In genomic region chr5:101212942-101213514, GRCh38 we compare ENCODE assay signal across 14 cellular contexts.
DNase-seq lines count a peak whose midpoint lies in the region; ATAC-seq and TF ChIP-seq lines count a peak whose summit lies in the region.
"Had no signal": no experiment of that assay in that cellular context is flagged by ENCODE, and none has a peak within 500 bp of the region (broad histone marks: within the 10 kb centered on the region; RNA-seq: fewer than 3 reads in every experiment).

No MANE protein-coding gene starts in this region.

- CTCF ChIA-PET in WTC11 (lab: Charles Lee) (interaction anchor here (0.9 kb wide), 1 partner anchor 439 kb away, joined by 3 read pairs; no protein-coding TSS in a partner anchor), SK-N-SH (lab: Yijun Ruan, JAX) (no interaction called here)

- H3K27ac ChIP-seq in GM23338 (ENCODE audit: low read depth) (no peak overlapping the region), osteoblast (ENCODE audit: low read depth, low read length) (no peak overlapping the region), SK-N-SH (ENCODE audit: low read depth in 2 of 2, low read length in 1 of 2) (no peak overlapping the region)
- H3K27ac ChIP-seq: A549, BLaER1, HL-60 had no signal

- DNase-seq in GM23338 (ENCODE audit: low spot score): peak; percentile 66
- DNase-seq in WTC11 (ENCODE audit: low spot score): peak; percentile 12
- DNase-seq in iPS-NIHi7 (ENCODE audit: extremely low spot score): peak; percentile 10
- DNase-seq in osteoblast (ENCODE audit: insufficient read length, low spot score, missing footprints): peak; percentile 13
- DNase-seq in OCI-M1 (lab: John Stamatoyannopoulos, UW): no peak
- DNase-seq in SK-N-SH: no peak
- no peak for DNase-seq in AG20443 (ENCODE audit: low spot score)
- DNase-seq: Caco-2; CD8-positive, alpha-beta memory T cell; DND-41 had no signal

- H3K4me3 Mint-ChIP-seq in GM23338: no peak overlapping the region
- H3K4me3 Mint-ChIP-seq in WTC11: peak overlapping the region; percentile 44
- H3K4me3 Mint-ChIP-seq: CD8-positive, alpha-beta memory T cell had no signal

- H3K4me2 ChIP-seq in GM23338 (peak overlapping the region; percentile 62), osteoblast (ENCODE audit: insufficient read depth, low read length) (no peak overlapping the region), SK-N-SH (no peak overlapping the region)
- H3K4me2 ChIP-seq: A549, BLaER1 had no signal

- H3K9ac ChIP-seq in SK-N-SH: no peak overlapping the region
- H3K9ac ChIP-seq: BLaER1 had no signal

- peaks cover 31% of the 10 kb centered on the region for H3K4me1 ChIP-seq in GM23338 (ENCODE audit: insufficient read depth)
- H3K4me1 ChIP-seq in osteoblast (ENCODE audit: insufficient read depth, low read length): no peaks in the 10 kb centered on the region
- H3K4me1 ChIP-seq in SK-N-SH (ENCODE audit: control insufficient read depth in 1 of 2, insufficient read depth in 2 of 2, low read depth in 1 of 2, low read length in 1 of 2): no peaks in the 10 kb centered on the region
- H3K4me1 ChIP-seq: A549, BLaER1, Caco-2 had no signal

- H3F3A ChIP-seq in GM23338 (replicated peaks; ENCODE audit: low read depth): no peaks in the 10 kb centered on the region
- no peaks in the 10 kb centered on the region for H3F3A ChIP-seq in SK-N-SH (replicated peaks; ENCODE audit: insufficient read depth)

- H3K9me3 ChIP-seq in osteoblast (ENCODE audit: low read depth, low read length) (no peaks in the 10 kb centered on the region), SK-N-SH (no peaks in the 10 kb centered on the region)
- H3K9me3 ChIP-seq: A549 had no signal

- ATAC-seq in GM23338 (peak; percentile 82), WTC11 (peak; percentile 91)
- ATAC-seq: A549, K562 had no signal

- 69% methylated on average over 10 of the region's 10 CpGs for WGBS in SK-N-SH (ENCODE audit: low lambda C conversion rate)

- POLR2A ChIA-PET in WTC11 (lab: Charles Lee): no interaction called here
- POLR2A ChIA-PET in SK-N-SH (lab: Yijun Ruan, JAX): no interaction called here

- TF ChIP-seq CTCF in GM23338 (conservative IDR thresholded peaks at IDR 0.05; ENCODE audit: low read depth in 2 of 2) (no peak), WTC11 (IDR thresholded peaks at IDR 0.05) (no peak), osteoblast (IDR thresholded peaks at IDR 0.05; ENCODE audit: extremely low read depth, low read depth, low read length) (no peak), SK-N-SH (IDR thresholded peaks at IDR 0.05) (no peak)

- H4K20me1 ChIP-seq in GM23338 (replicated peaks; ENCODE audit: insufficient read depth) (no peaks in the 10 kb centered on the region), osteoblast (ENCODE audit: insufficient read depth, low read length) (no peaks in the 10 kb centered on the region), SK-N-SH (ENCODE audit: insufficient read depth) (no peaks in the 10 kb centered on the region)
- H4K20me1 ChIP-seq: BLaER1 had no signal

- peaks cover 9% of the 10 kb centered on the region for H3K36me3 Mint-ChIP-seq in GM23338 (ENCODE audit: low read depth)
- H3K36me3 Mint-ChIP-seq in WTC11: peaks cover 4% of the 10 kb centered on the region
- H3K36me3 Mint-ChIP-seq: CD8-positive, alpha-beta memory T cell had no signal

- no peak for TF ChIP-seq EP300 in SK-N-SH (IDR thresholded peaks at IDR 0.05; ENCODE audit: borderline replicate concordance in 1 of 2, low read depth in 1 of 2, low read length in 1 of 2)

- H3K36me3 ChIP-seq in GM23338 (ENCODE audit: insufficient read depth): no peaks in the 10 kb centered on the region
- no peaks in the 10 kb centered on the region for H3K36me3 ChIP-seq in osteoblast (ENCODE audit: insufficient read depth, low read length)
- no peaks in the 10 kb centered on the region for H3K36me3 ChIP-seq in SK-N-SH (replicated peaks in 1 of 2; ENCODE audit: control insufficient read depth in 1 of 2, insufficient read depth in 2 of 2, low read length in 1 of 2)
- H3K36me3 ChIP-seq: BLaER1 had no signal

- no peaks in the 10 kb centered on the region for H3K79me2 ChIP-seq in GM23338 (replicated peaks; ENCODE audit: insufficient read depth)
- H3K79me2 ChIP-seq in osteoblast (ENCODE audit: insufficient read depth, low read length): no peaks in the 10 kb centered on the region
- no peaks in the 10 kb centered on the region for H3K79me2 ChIP-seq in SK-N-SH (ENCODE audit: insufficient read depth)

- no peak overlapping the region for H3K27ac Mint-ChIP-seq in GM23338
- no peak overlapping the region for H3K27ac Mint-ChIP-seq in WTC11
- H3K27ac Mint-ChIP-seq: CD8-positive, alpha-beta memory T cell had no signal

- H3K9me3 Mint-ChIP-seq in GM23338 (peaks cover 8% of the 10 kb centered on the region), WTC11 (peaks cover 14% of the 10 kb centered on the region)

- H3K9me2 ChIP-seq in GM23338 (ENCODE audit: insufficient read depth) (no peaks in the 10 kb centered on the region), SK-N-SH (no peaks in the 10 kb centered on the region; the same call in 1 of the 2 replicates)

- peak overlapping the region; percentile 64; the same call in 1 of the 2 replicates for H2AFZ ChIP-seq in GM23338
- no peak overlapping the region for H2AFZ ChIP-seq in osteoblast (ENCODE audit: low read length)
- no peak overlapping the region for H2AFZ ChIP-seq in SK-N-SH (ENCODE audit: low read depth)

- H3K27me3 Mint-ChIP-seq in GM23338 (ENCODE audit: insufficient read depth, low read depth, poor library complexity) (peaks cover 5% of the 10 kb centered on the region), WTC11 (ENCODE audit: low read depth) (no peaks in the 10 kb centered on the region)

- H3K4me1 Mint-ChIP-seq in GM23338: peaks cover 25% of the 10 kb centered on the region
- H3K4me1 Mint-ChIP-seq in WTC11: peaks cover 27% of the 10 kb centered on the region
- H3K4me1 Mint-ChIP-seq: CD8-positive, alpha-beta memory T cell had no signal

- H3K27me3 ChIP-seq in GM23338 (ENCODE audit: insufficient read depth) (no peaks in the 10 kb centered on the region), osteoblast (ENCODE audit: insufficient read depth, low read length) (no peaks in the 10 kb centered on the region), SK-N-SH (ENCODE audit: insufficient read depth) (no peaks in the 10 kb centered on the region)
- H3K27me3 ChIP-seq: BLaER1 had no signal

- no peak for TF ChIP-seq RAD21 in SK-N-SH (IDR thresholded peaks at IDR 0.05; ENCODE audit: low read length)

- H3K4me3 ChIP-seq in GM23338 (peak overlapping the region; percentile 29; the same call in 1 of the 2 replicates), osteoblast (ENCODE audit: insufficient read depth, low read length) (no peak overlapping the region), SK-N-SH (ENCODE audit: low read depth in 2 of 2, low read length in 1 of 2) (no peak overlapping the region)
- H3K4me3 ChIP-seq: A549, BLaER1, K562 had no signal

TF ChIP-seq in GM23338, 12 proteins besides CTCF, POLR2A, EP300 and RAD21 (continues in another document):
- no peak for TF ChIP-seq STAT1 (IDR thresholded peaks at IDR 0.05; ENCODE audit: unreplicated experiment)
- no peak for TF ChIP-seq ZNF331 (CRISPR knock-in tag; IDR thresholded peaks at IDR 0.05; ENCODE audit: low read depth)

TF ChIP-seq in WTC11, 78 proteins besides CTCF, POLR2A, EP300 and RAD21 (continues in another document):
- no peak for TF ChIP-seq NR2C2 (CRISPR knock-in tag; IDR thresholded peaks at IDR 0.05)
- TF ChIP-seq, protein P1, sequence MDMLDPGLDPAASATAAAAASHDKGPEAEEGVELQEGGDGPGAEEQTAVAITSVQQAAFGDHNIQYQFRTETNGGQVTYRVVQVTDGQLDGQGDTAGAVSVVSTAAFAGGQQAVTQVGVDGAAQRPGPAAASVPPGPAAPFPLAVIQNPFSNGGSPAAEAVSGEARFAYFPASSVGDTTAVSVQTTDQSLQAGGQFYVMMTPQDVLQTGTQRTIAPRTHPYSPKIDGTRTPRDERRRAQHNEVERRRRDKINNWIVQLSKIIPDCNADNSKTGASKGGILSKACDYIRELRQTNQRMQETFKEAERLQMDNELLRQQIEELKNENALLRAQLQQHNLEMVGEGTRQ (CRISPR knock-in tag; IDR thresholded peaks at IDR 0.05): peak; percentile 43; the same call in 1 of the 2 replicates
- no peak for TF ChIP-seq GABPB1 (CRISPR knock-in tag; IDR thresholded peaks at IDR 0.05)
- no peak for TF ChIP-seq FOXP1 (CRISPR knock-in tag; IDR thresholded peaks at IDR 0.05; ENCODE audit: borderline replicate concordance)
- TF ChIP-seq CREB1 (CRISPR knock-in tag; IDR thresholded peaks at IDR 0.05): no peak

TF ChIP-seq in SK-N-SH, 30 proteins besides CTCF, POLR2A, EP300 and RAD21:
- TF ChIP-seq FOSL2 (IDR thresholded peaks at IDR 0.05; ENCODE audit: borderline replicate concordance, low read depth): no peak

Comparison
In these comparisons a context has a peak if more than half of its experiments do, and no peak if none do; other contexts are left out.
1. DNase-seq: peak in GM23338 (single experiment), WTC11 (single experiment), iPS-NIHi7 (single experiment) and osteoblast (single experiment); none in OCI-M1 (single experiment), SK-N-SH (single experiment) and AG20443 (single experiment).